In genomic region chr17:59964455-59965328, GRCh38 we compare ENCODE assay signal across 1 cellular context.
TF ChIP-seq lines count a peak whose summit lies in the region.

TSS of gene RNFT1 (minus strand) at chr17:59964740. CDS start at chr17:59964663, 77 bp downstream.

TF ChIP-seq in HepG2, 621 proteins besides CTCF, POLR2A, EP300 and RAD21 (continued from another document and continues in another):
- TF ChIP-seq ZNF317 (CRISPR knock-in tag; IDR thresholded peaks at IDR 0.05) (no peak), ZNF121 (CRISPR knock-in tag; IDR thresholded peaks at IDR 0.05) (no peak), PCBP2 (optimal IDR thresholded peaks at IDR 0.05; ENCODE audit: low read depth, low read length, poor library complexity, severe bottlenecking) (no peak), SP4 (CRISPR knock-in tag; IDR thresholded peaks at IDR 0.05) (peak; percentile 80), HNRNPLL (IDR thresholded peaks at IDR 0.05; ENCODE audit: low read depth, low read length, poor library complexity, severe bottlenecking) (peak; percentile 97), NBN (conservative IDR thresholded peaks at IDR 0.05) (no peak), STAT6 (CRISPR knock-in tag; IDR thresholded peaks at IDR 0.05; ENCODE audit: borderline replicate concordance) (peak; percentile 54; the same call in 1 of the 2 replicates), ZHX2 (IDR thresholded peaks at IDR 0.05; ENCODE audit: low read depth) (no peak), ZHX2 (CRISPR knock-in tag; IDR thresholded peaks at IDR 0.05; ENCODE audit: borderline replicate concordance) (no peak; the same call in 1 of the 2 replicates), ZNF646 (CRISPR knock-in tag; IDR thresholded peaks at IDR 0.05) (0 out of 2 replicates have a peak, but pooled peaks have one; percentile 58), HOXA9 (CRISPR knock-in tag; IDR thresholded peaks at IDR 0.05; ENCODE audit: borderline replicate concordance) (0 out of 2 replicates have a peak, but pooled peaks have one; percentile 54), REPIN1 (CRISPR knock-in tag; IDR thresholded peaks at IDR 0.05; ENCODE audit: borderline replicate concordance, low read depth) (0 out of 2 replicates have a peak, but pooled peaks have one; percentile 49), ZNF501 (CRISPR knock-in tag; IDR thresholded peaks at IDR 0.05) (peak; percentile 89), TAF1 (CRISPR knock-in tag; IDR thresholded peaks at IDR 0.05) (peak; percentile 87), RORA (CRISPR knock-in tag; IDR thresholded peaks at IDR 0.05) (no peak), ZNF746 (CRISPR knock-in tag; IDR thresholded peaks at IDR 0.05) (0 out of 2 replicates have a peak, but pooled peaks have one; percentile 11), PLRG1 (conservative IDR thresholded peaks at IDR 0.05) (no peak), MEIS1 (CRISPR knock-in tag; IDR thresholded peaks at IDR 0.05; ENCODE audit: borderline replicate concordance) (no peak), MAFF (IDR thresholded peaks at IDR 0.05; ENCODE audit: low read depth, low read length) (no peak), ZFP90 (CRISPR knock-in tag; IDR thresholded peaks at IDR 0.05; ENCODE audit: borderline replicate concordance) (peak; percentile 51; the same call in 1 of the 2 replicates), RFX3 (CRISPR knock-in tag; IDR thresholded peaks at IDR 0.05) (no peak), ZNF883 (CRISPR knock-in tag; IDR thresholded peaks at IDR 0.05; ENCODE audit: not compliant biosample characterization) (no peak), CSRNP2 (CRISPR knock-in tag; conservative IDR thresholded peaks at IDR 0.05; ENCODE audit: low read depth) (no peak), SP1 (IDR thresholded peaks at IDR 0.05) (no peak), SP1 (CRISPR knock-in tag; IDR thresholded peaks at IDR 0.05) (peak; percentile 65; the same call in 1 of the 2 replicates), SRSF9 (IDR thresholded peaks at IDR 0.05; ENCODE audit: borderline replicate concordance, insufficient read depth, low read depth, low read length, poor library complexity, severe bottlenecking) (no peak), ZNF720 (CRISPR knock-in tag; IDR thresholded peaks at IDR 0.05) (no peak)
- TF ChIP-seq, protein P1, sequence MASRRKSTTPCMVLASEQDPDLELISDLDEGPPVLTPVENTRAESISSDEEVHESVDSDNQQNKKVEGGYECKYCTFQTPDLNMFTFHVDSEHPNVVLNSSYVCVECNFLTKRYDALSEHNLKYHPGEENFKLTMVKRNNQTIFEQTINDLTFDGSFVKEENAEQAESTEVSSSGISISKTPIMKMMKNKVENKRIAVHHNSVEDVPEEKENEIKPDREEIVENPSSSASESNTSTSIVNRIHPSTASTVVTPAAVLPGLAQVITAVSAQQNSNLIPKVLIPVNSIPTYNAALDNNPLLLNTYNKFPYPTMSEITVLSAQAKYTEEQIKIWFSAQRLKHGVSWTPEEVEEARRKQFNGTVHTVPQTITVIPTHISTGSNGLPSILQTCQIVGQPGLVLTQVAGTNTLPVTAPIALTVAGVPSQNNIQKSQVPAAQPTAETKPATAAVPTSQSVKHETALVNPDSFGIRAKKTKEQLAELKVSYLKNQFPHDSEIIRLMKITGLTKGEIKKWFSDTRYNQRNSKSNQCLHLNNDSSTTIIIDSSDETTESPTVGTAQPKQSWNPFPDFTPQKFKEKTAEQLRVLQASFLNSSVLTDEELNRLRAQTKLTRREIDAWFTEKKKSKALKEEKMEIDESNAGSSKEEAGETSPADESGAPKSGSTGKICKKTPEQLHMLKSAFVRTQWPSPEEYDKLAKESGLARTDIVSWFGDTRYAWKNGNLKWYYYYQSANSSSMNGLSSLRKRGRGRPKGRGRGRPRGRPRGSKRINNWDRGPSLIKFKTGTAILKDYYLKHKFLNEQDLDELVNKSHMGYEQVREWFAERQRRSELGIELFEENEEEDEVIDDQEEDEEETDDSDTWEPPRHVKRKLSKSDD (CRISPR knock-in tag; IDR thresholded peaks at IDR 0.05; ENCODE audit: low read depth), result no peak; the same call in 1 of the 2 replicates
- TF ChIP-seq, protein P2, sequence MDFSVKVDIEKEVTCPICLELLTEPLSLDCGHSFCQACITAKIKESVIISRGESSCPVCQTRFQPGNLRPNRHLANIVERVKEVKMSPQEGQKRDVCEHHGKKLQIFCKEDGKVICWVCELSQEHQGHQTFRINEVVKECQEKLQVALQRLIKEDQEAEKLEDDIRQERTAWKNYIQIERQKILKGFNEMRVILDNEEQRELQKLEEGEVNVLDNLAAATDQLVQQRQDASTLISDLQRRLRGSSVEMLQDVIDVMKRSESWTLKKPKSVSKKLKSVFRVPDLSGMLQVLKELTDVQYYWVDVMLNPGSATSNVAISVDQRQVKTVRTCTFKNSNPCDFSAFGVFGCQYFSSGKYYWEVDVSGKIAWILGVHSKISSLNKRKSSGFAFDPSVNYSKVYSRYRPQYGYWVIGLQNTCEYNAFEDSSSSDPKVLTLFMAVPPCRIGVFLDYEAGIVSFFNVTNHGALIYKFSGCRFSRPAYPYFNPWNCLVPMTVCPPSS (IDR thresholded peaks at IDR 0.05), result no peak
- TF ChIP-seq, protein P3, sequence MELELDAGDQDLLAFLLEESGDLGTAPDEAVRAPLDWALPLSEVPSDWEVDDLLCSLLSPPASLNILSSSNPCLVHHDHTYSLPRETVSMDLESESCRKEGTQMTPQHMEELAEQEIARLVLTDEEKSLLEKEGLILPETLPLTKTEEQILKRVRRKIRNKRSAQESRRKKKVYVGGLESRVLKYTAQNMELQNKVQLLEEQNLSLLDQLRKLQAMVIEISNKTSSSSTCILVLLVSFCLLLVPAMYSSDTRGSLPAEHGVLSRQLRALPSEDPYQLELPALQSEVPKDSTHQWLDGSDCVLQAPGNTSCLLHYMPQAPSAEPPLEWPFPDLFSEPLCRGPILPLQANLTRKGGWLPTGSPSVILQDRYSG (CRISPR knock-in tag; IDR thresholded peaks at IDR 0.05), result no peak
